In the genomic region with DNA sequence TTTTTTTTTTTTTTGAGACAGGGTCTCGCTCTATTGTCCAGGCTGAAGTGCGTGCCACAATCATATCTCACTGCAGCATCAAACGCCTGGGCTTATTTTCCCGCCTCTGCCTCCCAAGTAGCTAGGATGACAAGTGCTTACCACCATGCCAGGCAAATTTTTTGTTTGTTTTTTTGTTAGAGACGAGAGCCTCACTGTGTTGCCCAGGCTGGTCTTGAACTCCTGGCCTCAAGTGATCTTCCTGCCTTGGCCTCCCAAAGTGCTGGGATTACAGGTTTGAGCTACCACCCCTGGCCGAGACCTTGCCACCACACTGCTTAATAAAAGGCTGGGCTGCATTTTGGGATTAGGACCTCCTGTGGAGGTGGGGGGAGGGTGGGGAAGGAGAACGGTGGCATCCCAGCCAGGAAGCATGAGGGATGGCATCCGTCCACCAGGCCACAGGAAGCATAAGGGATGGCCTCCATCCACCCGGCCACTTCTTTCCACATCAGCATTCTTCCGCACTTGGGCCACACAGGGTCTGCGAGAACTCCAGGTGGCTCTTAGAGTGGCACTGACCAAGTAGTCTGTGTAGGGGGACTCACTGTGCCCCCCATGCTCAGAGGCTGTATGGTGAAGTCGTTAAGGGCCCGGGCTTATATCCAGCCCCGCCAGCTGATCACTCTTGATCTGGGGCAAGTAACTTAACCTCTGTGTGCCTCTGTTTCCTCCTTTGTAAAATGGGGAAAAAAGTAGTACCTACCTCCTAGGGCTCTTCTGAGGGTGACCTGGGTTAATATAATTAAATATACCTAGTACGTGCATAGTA, we compare ENCODE assay signal across 18 cellular contexts.
DNase-seq lines count a peak whose midpoint lies in the region; ATAC-seq, FAIRE-seq and TF ChIP-seq lines count a peak whose summit lies in the region.
"Had no signal": no experiment of that assay in that cellular context is flagged by ENCODE, and none has a peak within 500 bp of the region (broad histone marks: within the 10 kb centered on the region; RNA-seq: fewer than 3 reads in every experiment).

No MANE protein-coding gene starts in this region.

- POLR2A ChIA-PET in RWPE1 (lab: Yijun Ruan, JAX; ENCODE audit: low non-redundant PET): interaction anchor here (0.7 kb wide), 1 partner anchor 74 kb away, joined by 5 read pairs; no protein-coding TSS in a partner anchor

- no peak overlapping the region for H3K9ac ChIP-seq in endodermal cell (ENCODE audit: extremely low read depth, low read length, poor library complexity, severe bottlenecking)

- H3K4me3 ChIP-seq in endodermal cell (ENCODE audit: low read length): no peak overlapping the region
- H3K4me3 ChIP-seq in spleen: no peak overlapping the region
- H3K4me3 ChIP-seq: GM12878, SK-N-MC had no signal

- no peaks in the 10 kb centered on the region for H3K9me3 Mint-ChIP-seq in endodermal cell
- H3K9me3 Mint-ChIP-seq in activated CD8-positive, alpha-beta memory T cell treated with anti-CD3 and anti-CD28 coated beads, Interleukin-2, amount 10 ng/mL, durations not matched to agents 7 days and 5 days (ENCODE audit: low read depth): no peaks in the 10 kb centered on the region
- H3K9me3 Mint-ChIP-seq: CD14-positive monocyte, T-cell had no signal

- H3K27me3 Mint-ChIP-seq in endodermal cell (ENCODE audit: insufficient read depth): no peaks in the 10 kb centered on the region
- H3K27me3 Mint-ChIP-seq in activated CD8-positive, alpha-beta memory T cell treated with anti-CD3 and anti-CD28 coated beads, Interleukin-2, amount 10 ng/mL, durations not matched to agents 7 days and 5 days: no peaks in the 10 kb centered on the region
- H3K27me3 Mint-ChIP-seq: T-cell had no signal

- H3K27me3 ChIP-seq in endodermal cell (ENCODE audit: control insufficient read depth, insufficient read depth, low read length, poor library complexity, severe bottlenecking) (no peaks in the 10 kb centered on the region), spleen (replicated peaks in 1 of 7) (no peaks in the 10 kb centered on the region)

- DNase-seq in DMS 273 (lab: John Stamatoyannopoulos, UW; ENCODE audit: unreplicated experiment): peak; percentile 42
- DNase-seq in DMS 273 treated with DMSO at 0.1 percent for 48 hours (lab: John Stamatoyannopoulos, UW): no peak
- peak; percentile 67 for DNase-seq in endodermal cell
- peak; percentile 40 for DNase-seq in spleen
- DNase-seq in RWPE1 (ENCODE audit: low spot score): no peak
- no peak for DNase-seq in urothelium cell line (ENCODE audit: low spot score)
- no peak for DNase-seq in activated CD8-positive, alpha-beta memory T cell treated with anti-CD3 and anti-CD28 coated beads, Interleukin-2, amount 10 ng/mL, durations not matched to agents 7 days and 5 days
- DNase-seq: Caco-2; NCI-H1436; NCI-H2029 treated with DMSO at 0.1 percent for 48 hours; NCI-H526 treated with DMSO at 0.1 percent for 48 hours; NK-92 treated with Interleukin-12 subunit alpha and Interleukin-12 subunit beta, amount 100 ng/mL, for 24 hours; T-cell had no signal

- WGBS in endodermal cell (ENCODE audit: insufficient coverage in 1 of 2, insufficient read length in 1 of 2), 2 experiments: 89 to 90% methylated on average over 9 to 15 of the region's 15 CpGs
- 85 to 92% (median 86%) methylated on average over 15 of the region's 15 CpGs for WGBS in spleen, 5 donors

- no peak for FAIRE-seq in urothelium cell line (lab: Jason Lieb, UNC)
- FAIRE-seq: GM12878 had no signal

- H3K9me3 ChIP-seq in KOPT-K1 (ENCODE audit: insufficient read depth, low read length, poor library complexity, severe bottlenecking): no peaks in the 10 kb centered on the region
- H3K9me3 ChIP-seq in endodermal cell (ENCODE audit: control insufficient read depth, low read length): no peaks in the 10 kb centered on the region
- no peaks in the 10 kb centered on the region for H3K9me3 ChIP-seq in spleen
- H3K9me3 ChIP-seq: Caco-2 had no signal

- intact Hi-C loops in spleen (cut with DNase I; ENCODE audit: low total_unique reads): no loop called here

- TF ChIP-seq POLR2A in spleen (IDR thresholded peaks at IDR 0.05): no peak

- H3K27ac ChIP-seq in KOPT-K1 (ENCODE audit: low read depth, low read length, poor library complexity, severe bottlenecking) (peak overlapping the region; percentile 78), endodermal cell (ENCODE audit: low read depth, low read length) (no peak overlapping the region), spleen (no peak overlapping the region), RWPE1 (no peak overlapping the region)
- H3K27ac ChIP-seq: 22Rv1, SK-N-MC had no signal

- peaks cover 39% of the 10 kb centered on the region for H3K36me3 ChIP-seq in KOPT-K1 (ENCODE audit: insufficient read depth, low read length)
- no peaks in the 10 kb centered on the region for H3K36me3 ChIP-seq in endodermal cell (ENCODE audit: control insufficient read depth, insufficient read depth, low read length)
- H3K36me3 ChIP-seq in spleen: peaks cover 0 to 6% (median 0%) of the 10 kb centered on the region in 6 donors

- H3K4me1 Mint-ChIP-seq in endodermal cell: peaks cover 27% of the 10 kb centered on the region
- peaks cover 40% of the 10 kb centered on the region for H3K4me1 Mint-ChIP-seq in activated CD8-positive, alpha-beta memory T cell treated with anti-CD3 and anti-CD28 coated beads, Interleukin-2, amount 10 ng/mL, durations not matched to agents 7 days and 5 days

- H3K36me3 Mint-ChIP-seq in endodermal cell (ENCODE audit: low read depth): peaks cover 4% of the 10 kb centered on the region
- H3K36me3 Mint-ChIP-seq in activated CD8-positive, alpha-beta memory T cell treated with anti-CD3 and anti-CD28 coated beads, Interleukin-2, amount 10 ng/mL, durations not matched to agents 7 days and 5 days: no peaks in the 10 kb centered on the region

- TF ChIP-seq CTCF in endodermal cell (conservative IDR thresholded peaks at IDR 0.05): no peak
- no peak for TF ChIP-seq CTCF in spleen (IDR thresholded peaks at IDR 0.05 in 8 of 11, conservative IDR thresholded peaks at IDR 0.05 in 3 of 11)
- TF ChIP-seq CTCF in RWPE1 (conservative IDR thresholded peaks at IDR 0.05; ENCODE audit: low read depth): no peak

- ATAC-seq in activated CD8-positive, alpha-beta memory T cell treated with anti-CD3 and anti-CD28 coated beads, Interleukin-2, amount 10 ng/mL, durations not matched to agents 7 days and 5 days: no peak
- ATAC-seq: T-cell had no signal

- no peak overlapping the region for H3K4me3 Mint-ChIP-seq in endodermal cell
- no peak overlapping the region for H3K4me3 Mint-ChIP-seq in activated CD8-positive, alpha-beta memory T cell treated with anti-CD3 and anti-CD28 coated beads, Interleukin-2, amount 10 ng/mL, durations not matched to agents 7 days and 5 days
- H3K4me3 Mint-ChIP-seq: CD14-positive monocyte, T-cell had no signal

- no peak overlapping the region for H3K27ac Mint-ChIP-seq in endodermal cell
- no peak overlapping the region for H3K27ac Mint-ChIP-seq in activated CD8-positive, alpha-beta memory T cell treated with anti-CD3 and anti-CD28 coated beads, Interleukin-2, amount 10 ng/mL, durations not matched to agents 7 days and 5 days
- H3K27ac Mint-ChIP-seq: T-cell had no signal

- CTCF ChIA-PET in RWPE1 (lab: Yijun Ruan, JAX): no interaction called here
- CTCF ChIA-PET in activated CD8-positive, alpha-beta memory T cell treated with anti-CD3 and anti-CD28 coated beads, Interleukin-2, amount 10 ng/mL, durations not matched to agents 7 days and 5 days (lab: Charles Lee): no interaction called here

- H3K4me1 ChIP-seq in endodermal cell (ENCODE audit: control insufficient read depth, insufficient read depth, low read length) (no peaks in the 10 kb centered on the region), spleen (peaks cover 12 to 69% (median 44%) of the 10 kb centered on the region in 6 donors)

Comparison
In these comparisons a context has a peak if more than half of its experiments do, and no peak if none do; other contexts are left out.
1. DNase-seq: peak in DMS 273 (single experiment), endodermal cell (single experiment) and spleen (single experiment); none in DMS 273 treated with DMSO at 0.1 percent for 48 hours (single experiment), RWPE1 (single experiment), urothelium cell line (single experiment) and activated CD8-positive, alpha-beta memory T cell treated with anti-CD3 and anti-CD28 coated beads, Interleukin-2, amount 10 ng/mL, durations not matched to agents 7 days and 5 days (single experiment).